29 cellular contexts compared by ENCODE assay signal in the genomic region with DNA sequence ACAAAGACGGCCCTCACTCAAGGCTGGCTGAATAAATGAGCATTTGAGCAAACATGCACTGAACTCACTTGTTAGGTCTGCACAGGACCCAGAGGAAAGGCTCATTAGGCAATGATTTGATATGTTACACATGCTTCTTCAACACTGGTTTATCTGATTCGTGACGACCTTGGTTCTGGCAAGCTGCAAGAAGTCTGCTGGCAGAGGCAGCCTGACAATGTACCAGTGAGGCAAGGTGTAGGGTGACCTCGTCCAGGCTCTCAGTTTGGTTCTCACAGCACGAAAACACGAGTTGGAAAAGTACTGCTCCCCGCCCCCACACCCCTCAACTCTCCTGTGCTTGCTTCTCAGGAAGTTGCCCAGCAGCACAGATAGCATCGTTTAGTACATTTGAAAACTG.
"Had no signal": no experiment of that assay in that cellular context is flagged by ENCODE, and none has a peak within 500 bp of the region (broad histone marks: within the 10 kb centered on the region; RNA-seq: fewer than 3 reads in every experiment).

No MANE protein-coding gene starts in this region.

- FAIRE-seq: astrocyte, colon, endometrium, frontal cortex had no signal

- H3K36me3 Mint-ChIP-seq: activated CD8-positive, alpha-beta memory T cell treated with anti-CD3 and anti-CD28 coated beads, Interleukin-2, amount 10 ng/mL, durations not matched to agents 7 days and 5 days; activated naive CD8-positive, alpha-beta T cell treated with anti-CD3 and anti-CD28 coated beads for 36 hours had no signal

- H3K4me3 Mint-ChIP-seq: activated CD4-positive, alpha-beta T cell treated with anti-CD3 and anti-CD28 coated beads for 36 hours; activated CD8-positive, alpha-beta memory T cell treated with anti-CD3 and anti-CD28 coated beads, Interleukin-2, amount 10 ng/mL, durations not matched to agents 7 days and 5 days; activated CD8-positive, alpha-beta T cell treated with anti-CD3 and anti-CD28 coated beads, Interleukin-2, amount 10 ng/mL, durations not matched to agents 7 days and 5 days; activated naive CD4-positive, alpha-beta T cell treated with anti-CD3 and anti-CD28 coated beads for 36 hours; activated naive CD8-positive, alpha-beta T cell treated with anti-CD3 and anti-CD28 coated beads for 36 hours; activated T-cell treated with anti-CD3 and anti-CD28 coated beads, Interleukin-2, amount 50 U/mL, for 72 hours had no signal

- H3K27me3 ChIP-seq: esophagus squamous epithelium, ovary, suprapubic skin, transverse colon had no signal

- H3K4me3 ChIP-seq: esophagus squamous epithelium, left lung, ovary, psoas muscle, suprapubic skin, transverse colon had no signal

- H3K27me3 Mint-ChIP-seq: activated CD4-positive, alpha-beta T cell treated with anti-CD3 and anti-CD28 coated beads for 36 hours; activated CD8-positive, alpha-beta memory T cell treated with anti-CD3 and anti-CD28 coated beads, Interleukin-2, amount 10 ng/mL, durations not matched to agents 7 days and 5 days; activated naive CD8-positive, alpha-beta T cell treated with anti-CD3 and anti-CD28 coated beads for 36 hours; naive B cell had no signal

- H3K27ac Mint-ChIP-seq: activated CD4-positive, alpha-beta T cell treated with anti-CD3 and anti-CD28 coated beads for 36 hours; activated CD8-positive, alpha-beta memory T cell treated with anti-CD3 and anti-CD28 coated beads, Interleukin-2, amount 10 ng/mL, durations not matched to agents 7 days and 5 days; activated CD8-positive, alpha-beta T cell treated with anti-CD3 and anti-CD28 coated beads, Interleukin-2, amount 10 ng/mL, durations not matched to agents 7 days and 5 days; activated naive CD4-positive, alpha-beta T cell treated with anti-CD3 and anti-CD28 coated beads for 36 hours; activated naive CD8-positive, alpha-beta T cell treated with anti-CD3 and anti-CD28 coated beads for 36 hours; activated T-cell treated with anti-CD3 and anti-CD28 coated beads, Interleukin-2, amount 50 U/mL, for 72 hours; naive B cell had no signal

- H3K4me1 Mint-ChIP-seq: activated CD4-positive, alpha-beta T cell treated with anti-CD3 and anti-CD28 coated beads for 36 hours; activated CD8-positive, alpha-beta memory T cell treated with anti-CD3 and anti-CD28 coated beads, Interleukin-2, amount 10 ng/mL, durations not matched to agents 7 days and 5 days; activated naive CD8-positive, alpha-beta T cell treated with anti-CD3 and anti-CD28 coated beads for 36 hours; naive B cell had no signal

- H3K9me3 Mint-ChIP-seq: activated naive CD4-positive, alpha-beta T cell treated with anti-CD3 and anti-CD28 coated beads for 36 hours; activated naive CD8-positive, alpha-beta T cell treated with anti-CD3 and anti-CD28 coated beads for 36 hours; activated T-cell treated with anti-CD3 and anti-CD28 coated beads, Interleukin-2, amount 50 U/mL, for 72 hours had no signal

- DNase-seq: activated CD4-positive, alpha-beta T cell treated with anti-CD3 and anti-CD28 coated beads for 36 hours; activated CD4-positive, CD25-positive, alpha-beta regulatory T cell; activated CD8-positive, alpha-beta memory T cell treated with anti-CD3 and anti-CD28 coated beads, Interleukin-2, amount 10 ng/mL, durations not matched to agents 7 days and 5 days; activated CD8-positive, alpha-beta T cell treated with anti-CD3 and anti-CD28 coated beads, Interleukin-2, amount 10 ng/mL, durations not matched to agents 7 days and 5 days; activated effector memory CD4-positive, alpha-beta T cell treated with anti-CD3 and anti-CD28 coated beads, Interleukin-2, amount 50 U/mL, for 16 hours; activated naive CD4-positive, alpha-beta T cell treated with anti-CD3 and anti-CD28 coated beads for 36 hours; activated naive CD8-positive, alpha-beta T cell treated with anti-CD3 and anti-CD28 coated beads for 36 hours; activated T-cell treated with anti-CD3 and anti-CD28 coated beads, Interleukin-2, amount 50 U/mL, for 72 hours; amniotic stem cell; brain microvascular endothelial cell; central memory CD4-positive, alpha-beta T cell; dermis blood vessel endothelial cell; effector CD4-positive, alpha-beta T cell; esophagus squamous epithelium; kidney glomerular epithelial cell; left lung; naive B cell; ovary; psoas muscle; stimulated activated CD4-positive, alpha-beta T cell treated with anti-CD3 and anti-CD28 coated beads, Interleukin-15, amount 100 ng/mL, for 24 hours; stimulated activated CD4-positive, alpha-beta T cell treated with anti-CD3 and anti-CD28 coated beads, Interleukin-2, amount 100 ng/mL, for 24 hours; stimulated activated naive CD4-positive, alpha-beta T cell; transverse colon had no signal

- ATAC-seq: activated CD4-positive, alpha-beta T cell treated with anti-CD3 and anti-CD28 coated beads for 36 hours; activated CD8-positive, alpha-beta memory T cell treated with anti-CD3 and anti-CD28 coated beads, Interleukin-2, amount 10 ng/mL, durations not matched to agents 7 days and 5 days; activated CD8-positive, alpha-beta T cell treated with anti-CD3 and anti-CD28 coated beads, Interleukin-2, amount 10 ng/mL, durations not matched to agents 7 days and 5 days; activated T-cell treated with anti-CD3 and anti-CD28 coated beads, Interleukin-2, amount 50 U/mL, for 72 hours; left lung; psoas muscle had no signal

- H3K36me3 ChIP-seq: brain microvascular endothelial cell, esophagus squamous epithelium, left lung, ovary, suprapubic skin, transverse colon had no signal

- H3K9me3 ChIP-seq: esophagus squamous epithelium, left lung, ovary, psoas muscle, suprapubic skin, transverse colon had no signal

- H3K27ac ChIP-seq: brain microvascular endothelial cell, epithelial cell of prostate, esophagus squamous epithelium, left lung, ovary, psoas muscle, suprapubic skin, transverse colon had no signal

- H3K4me1 ChIP-seq: esophagus squamous epithelium, left lung, psoas muscle, suprapubic skin, transverse colon had no signal
